9 cellular contexts compared by ENCODE assay signal in the genomic region with DNA sequence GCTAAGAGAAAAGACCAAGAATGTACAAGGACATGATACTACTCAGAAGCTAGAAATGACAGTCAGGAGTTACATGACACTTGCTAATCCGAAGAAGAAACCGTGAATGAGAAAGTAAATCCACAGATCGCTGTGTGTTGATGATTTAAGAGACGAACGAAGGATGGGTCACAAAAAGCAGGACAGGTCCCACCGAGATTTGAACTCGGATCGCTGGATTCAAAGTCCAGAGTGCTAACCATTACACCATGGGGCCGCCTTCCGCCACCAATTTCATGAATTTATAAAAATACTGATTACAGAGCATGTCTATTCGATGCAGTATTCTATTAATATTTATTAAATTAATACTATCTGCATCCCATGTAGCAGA. TPM values are rescaled to one million over a fixed set of nuclear protein-coding genes. Genes with fewer than 3 reads are reported as not detected.
DNase-seq lines count a peak whose midpoint lies in the region; ATAC-seq and TF ChIP-seq lines count a peak whose summit lies in the region.
"Had no signal": no experiment of that assay in that cellular context is flagged by ENCODE, and none has a peak within 500 bp of the region (broad histone marks: within the 10 kb centered on the region; RNA-seq: fewer than 3 reads in every experiment).

No MANE protein-coding gene starts in this region.

- no peak overlapping the region for H3K23ac ChIP-seq in H9 (ENCODE audit: insufficient read length, low read depth, low read length)

- H3K9ac ChIP-seq in H9 (ENCODE audit: extremely low read depth, insufficient read length, low read length) = no peak overlapping the region
- H3K9ac ChIP-seq in SK-N-SH = no peak overlapping the region

- H3T11ph ChIP-seq in H9 (ENCODE audit: low read length) = no peak overlapping the region

- H4K91ac ChIP-seq in H9 (ENCODE audit: insufficient read length, low read depth, low read length) = no peak overlapping the region

- H2BK15ac ChIP-seq in H9 (ENCODE audit: low read depth, low read length) = no peak overlapping the region

- H2AFZ ChIP-seq in H9 (ENCODE audit: low read length) = no peak overlapping the region
- no peak overlapping the region for H2AFZ ChIP-seq in SK-N-SH (ENCODE audit: low read depth)

- H3K36me3 Mint-ChIP-seq in H9 (ENCODE audit: insufficient read depth in 1 of 3, low read depth in 3 of 3) (no peaks in the 10 kb centered on the region), nephron progenitor cell (ENCODE audit: low read depth) (no peaks in the 10 kb centered on the region)

- TF ChIP-seq EP300 in SK-N-SH (IDR thresholded peaks at IDR 0.05; ENCODE audit: borderline replicate concordance in 1 of 2, low read depth in 1 of 2, low read length in 1 of 2) = no peak

- H3K27me3 ChIP-seq in H9 (ENCODE audit: insufficient read depth, low read length) (no peaks in the 10 kb centered on the region), SK-N-SH (ENCODE audit: insufficient read depth) (no peaks in the 10 kb centered on the region)
- H3K27me3 ChIP-seq: body of pancreas had no signal

- H3K56ac ChIP-seq in H9 (ENCODE audit: insufficient read length, low read depth, low read length) = no peak overlapping the region

- no peak overlapping the region for H3K18ac ChIP-seq in H9 (ENCODE audit: insufficient read length, low read depth, low read length)

- no peak for TF ChIP-seq RAD21 in SK-N-SH (IDR thresholded peaks at IDR 0.05; ENCODE audit: low read length)

- H3K14ac ChIP-seq in H9 (ENCODE audit: insufficient read depth, low read length) = no peak overlapping the region

- H3K9me3 ChIP-seq in H9 (ENCODE audit: control insufficient read depth, low read depth, low read length) (no peaks in the 10 kb centered on the region), SK-N-SH (no peaks in the 10 kb centered on the region)
- H3K9me3 ChIP-seq: body of pancreas had no signal

- H3K4me1 Mint-ChIP-seq in H9 (peaks cover 4 to 11% of the 10 kb centered on the region in 2 experiments), nephron progenitor cell (peaks cover 15% of the 10 kb centered on the region)

- no peaks in the 10 kb centered on the region for H3K4me1 ChIP-seq in H9 (ENCODE audit: insufficient read depth, low read length)
- peaks cover 0 to 6% of the 10 kb centered on the region in 2 experiments; a peak in 3 of 4 replicates for H3K4me1 ChIP-seq in SK-N-SH (ENCODE audit: control insufficient read depth in 1 of 2, insufficient read depth in 2 of 2, low read depth in 1 of 2, low read length in 1 of 2)

- TF ChIP-seq CTCF in H9 (conservative IDR thresholded peaks at IDR 0.05) (no peak), SK-N-SH (IDR thresholded peaks at IDR 0.05) (no peak), choroid plexus epithelial cell (conservative IDR thresholded peaks at IDR 0.05; ENCODE audit: low read depth, low read length) (no peak), nephron progenitor cell (IDR thresholded peaks at IDR 0.05) (no peak)

- no peaks in the 10 kb centered on the region for H3K36me3 ChIP-seq in SK-N-SH (replicated peaks in 1 of 2; ENCODE audit: control insufficient read depth in 1 of 2, insufficient read depth in 2 of 2, low read length in 1 of 2)

- no peaks in the 10 kb centered on the region; a peak in 1 of 5 replicates for H3K9me3 Mint-ChIP-seq in H9
- no peaks in the 10 kb centered on the region for H3K9me3 Mint-ChIP-seq in nephron progenitor cell

- no peak overlapping the region for H2AK5ac ChIP-seq in H9 (ENCODE audit: insufficient read length, low read length)

- CTCF ChIA-PET in SK-N-SH (lab: Yijun Ruan, JAX) = interaction anchor here (0.9 to 1.0 kb wide), 2 partner anchors 11 to 15 kb away, joined by 3 to 4 read pairs; no protein-coding TSS in a partner anchor

- H3K4me3 ChIP-seq in SK-N-SH (ENCODE audit: low read depth in 2 of 2, low read length in 1 of 2) = peak overlapping the region in 1 of 2 experiments; percentile 68; a peak in 2 of 4 replicates
- H3K4me3 ChIP-seq in choroid plexus epithelial cell (ENCODE audit: low read depth, low read length) = no peak overlapping the region
- H3K4me3 ChIP-seq: body of pancreas had no signal

- H3K4me2 ChIP-seq in H9 (ENCODE audit: insufficient read depth, insufficient read length, low read length) (peak overlapping the region; percentile 80), SK-N-SH (peak overlapping the region; percentile 70; the same call in 1 of the 2 replicates)

- peaks cover 43% of the 10 kb centered on the region for H3F3A ChIP-seq in SK-N-SH (replicated peaks; ENCODE audit: insufficient read depth)

- ATAC-seq in HG03280 (IDR thresholded peaks at IDR 0.05; ENCODE audit: unreplicated experiment) = no peak

- POLR2A ChIA-PET in SK-N-SH (lab: Yijun Ruan, JAX) = no interaction called here

- H3K79me2 ChIP-seq in H9 (ENCODE audit: insufficient read depth, low read length) (no peaks in the 10 kb centered on the region), SK-N-SH (ENCODE audit: insufficient read depth) (no peaks in the 10 kb centered on the region)

- H4K8ac ChIP-seq in H9 (replicated peaks; ENCODE audit: insufficient read length, low read depth, low read length) = no peak overlapping the region

- no peak overlapping the region for H3K4ac ChIP-seq in H9 (ENCODE audit: low read depth, low read length)

- no peak overlapping the region for H2BK5ac ChIP-seq in H9 (ENCODE audit: insufficient read length, low read length)

- H2BK20ac ChIP-seq in H9 (ENCODE audit: low read depth, low read length, poor library complexity, severe bottlenecking) = no peak overlapping the region

- H3K23me2 ChIP-seq in H9 (ENCODE audit: insufficient read length, low read depth, low read length, poor library complexity, severe bottlenecking) = peaks cover 10% of the 10 kb centered on the region

- no peaks in the 10 kb centered on the region for H3K79me1 ChIP-seq in H9 (ENCODE audit: insufficient read depth, low read depth, low read length, poor library complexity, severe bottlenecking)

- WGBS in H9 (ENCODE audit: extremely low coverage, insufficient read length, low lambda C conversion rate) = no CpG with 5 or more reads among the region's 11 CpGs
- 25% methylated on average over 11 of the region's 11 CpGs for WGBS in SK-N-SH (ENCODE audit: low lambda C conversion rate)

- no peaks in the 10 kb centered on the region for H3K9me2 ChIP-seq in SK-N-SH

- H3K27ac Mint-ChIP-seq in H9 (no peak overlapping the region), nephron progenitor cell (no peak overlapping the region)

- H3K4me3 Mint-ChIP-seq in H9 (peak overlapping the region; percentile 86 to 96), nephron progenitor cell (peak overlapping the region; percentile 86)

- H3K27me3 Mint-ChIP-seq in H9 (ENCODE audit: low read depth) = peaks cover 12% of the 10 kb centered on the region; the same call in 1 of the 2 replicates
- H3K27me3 Mint-ChIP-seq in nephron progenitor cell (ENCODE audit: low read depth, poor library complexity) = peaks cover 16% of the 10 kb centered on the region

- no peak overlapping the region for H4K5ac ChIP-seq in H9 (ENCODE audit: insufficient read length, low read depth, low read length)

- H2BK120ac ChIP-seq in H9 (ENCODE audit: low read depth, low read length, poor library complexity, severe bottlenecking) = no peak overlapping the region

- H4K20me1 ChIP-seq in H9 (ENCODE audit: control insufficient read depth, insufficient read depth, insufficient read length) = no peaks in the 10 kb centered on the region
- peaks cover 3% of the 10 kb centered on the region; the same call in 1 of the 2 replicates for H4K20me1 ChIP-seq in SK-N-SH (ENCODE audit: insufficient read depth)

- H2BK12ac ChIP-seq in H9 (ENCODE audit: insufficient read length, low read depth, low read length) = no peak overlapping the region

- H3K27ac ChIP-seq in H9 (ENCODE audit: insufficient read length, low read depth, low read length) (no peak overlapping the region), SK-N-SH (ENCODE audit: low read depth in 2 of 2, low read length in 1 of 2) (peak overlapping the region in 1 of 2 experiments; percentile 74; a peak in 3 of 4 replicates)

- DNase-seq in A172 (ENCODE audit: low spot score) = peak; percentile 66
- no peak for DNase-seq in H9
- no peak for DNase-seq in SK-N-SH
- DNase-seq in choroid plexus epithelial cell (ENCODE audit: low read depth) = peak; percentile 63
- peak; percentile 30 for DNase-seq in nephron progenitor cell
- no peak for DNase-seq in GF-D8 (lab: John Stamatoyannopoulos, UW)
- no peak for DNase-seq in GM19238 (ENCODE audit: insufficient read length, low spot score)

TF ChIP-seq in SK-N-SH, 30 proteins besides CTCF, POLR2A, EP300 and RAD21:
- TF ChIP-seq TEAD4 (IDR thresholded peaks at IDR 0.05; ENCODE audit: borderline replicate concordance, insufficient read depth) = peak; percentile 51; the same call in 1 of the 2 replicates
- TF ChIP-seq, protein P1, sequence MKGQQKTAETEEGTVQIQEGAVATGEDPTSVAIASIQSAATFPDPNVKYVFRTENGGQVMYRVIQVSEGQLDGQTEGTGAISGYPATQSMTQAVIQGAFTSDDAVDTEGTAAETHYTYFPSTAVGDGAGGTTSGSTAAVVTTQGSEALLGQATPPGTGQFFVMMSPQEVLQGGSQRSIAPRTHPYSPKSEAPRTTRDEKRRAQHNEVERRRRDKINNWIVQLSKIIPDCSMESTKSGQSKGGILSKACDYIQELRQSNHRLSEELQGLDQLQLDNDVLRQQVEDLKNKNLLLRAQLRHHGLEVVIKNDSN (IDR thresholded peaks at IDR 0.05; ENCODE audit: borderline replicate concordance, low read depth) = no peak

RNA-seq across cellular contexts. Expression of a gene that starts 54.0 kb away (rescaled TPM):
- 9.9 and 13.3 TPM in 2 replicates for total RNA-seq in A172 (2014; rRNA removed; shearing (Covaris generic))
- total RNA-seq in H9 (2021) = 3.3 and 4.0 TPM in 2 replicates
- polyA plus RNA-seq in SK-N-SH (2012; rRNA removed) = 20.3 and 24.2 TPM in 2 replicates
- 19.5 and 22.5 TPM in 2 replicates for polyA plus RNA-seq in SK-N-SH (2012; cell fraction: cytosol; rRNA removed)
- polyA plus RNA-seq in SK-N-SH (2012; cell fraction: nucleus; rRNA removed) = 31.8 and 33.3 TPM in 2 replicates

Comparison
In these comparisons a context has a peak if more than half of its experiments do, and no peak if none do; other contexts are left out.
1. DNase-seq: peak in A172 (single experiment), choroid plexus epithelial cell (single experiment) and nephron progenitor cell (single experiment); none in H9 (single experiment), SK-N-SH (single experiment), GF-D8 (single experiment) and GM19238 (single experiment).